18 cellular contexts compared by ENCODE assay signal in the genomic region with DNA sequence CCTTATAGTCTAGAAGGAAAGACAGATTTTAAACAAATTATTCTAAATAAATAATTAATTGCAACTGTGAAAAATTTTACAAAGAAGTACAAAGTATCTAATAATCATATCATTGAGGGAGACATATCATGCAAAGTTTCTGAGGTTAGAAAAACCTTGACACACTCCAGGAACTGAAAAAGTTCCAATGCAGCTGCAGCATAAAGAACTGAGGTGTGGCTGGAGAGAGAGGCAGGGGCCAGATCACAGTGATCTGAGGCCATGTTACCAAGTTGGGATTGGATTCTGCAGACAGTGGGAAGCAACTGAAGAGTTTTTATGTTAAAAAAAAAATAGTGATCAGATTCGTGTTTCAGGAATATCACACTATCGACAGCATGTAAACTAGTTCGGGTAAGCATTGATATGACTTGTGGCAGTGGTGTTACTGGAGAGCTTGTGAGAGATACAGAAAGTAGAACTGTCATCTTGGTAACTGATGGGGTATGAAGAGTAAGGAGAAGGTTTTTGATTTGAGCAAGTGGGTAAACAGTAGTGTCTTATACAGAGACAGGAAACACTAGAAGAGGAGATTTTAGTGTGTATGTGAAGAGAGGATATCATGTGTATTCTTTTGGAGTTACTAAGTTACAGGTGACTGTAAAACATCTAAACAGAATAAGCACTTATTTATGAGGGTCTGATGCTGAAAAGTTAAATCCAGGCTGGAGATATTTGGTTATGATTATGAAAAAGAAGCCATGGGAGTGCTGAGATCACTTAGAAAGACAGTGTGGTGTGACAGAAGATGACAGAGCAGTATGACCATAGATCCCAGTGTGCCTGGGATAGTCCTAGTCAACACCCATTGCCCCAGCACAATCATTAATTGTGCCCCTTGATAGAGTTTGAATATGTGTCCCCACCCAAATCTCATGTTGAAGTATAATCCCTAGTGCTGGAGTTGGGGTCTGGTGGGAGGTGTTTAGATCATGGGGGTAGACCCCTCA. TPM values are rescaled to one million over a fixed set of nuclear protein-coding genes. Genes with fewer than 3 reads are reported as not detected.
DNase-seq lines count a peak whose midpoint lies in the region; ATAC-seq lines count a peak whose summit lies in the region.
"Had no signal": no experiment of that assay in that cellular context is flagged by ENCODE, and none has a peak within 500 bp of the region (broad histone marks: within the 10 kb centered on the region; RNA-seq: fewer than 3 reads in every experiment).

No MANE protein-coding gene starts in this region.

- H2AK5ac ChIP-seq in mesendoderm (ENCODE audit: low read length): no peak overlapping the region

- no peak overlapping the region for H3K27ac Mint-ChIP-seq in activated naive CD4-positive, alpha-beta T cell treated with anti-CD3 and anti-CD28 coated beads for 36 hours
- H3K27ac Mint-ChIP-seq: dendritic cell treated with granulocyte-macrophage colony-stimulating factor and Interleukin-4, amounts not matched to agents 40 ng/mL and 50 ng/mL, for 4 days had no signal

- H3K4ac ChIP-seq in mesendoderm (ENCODE audit: low read depth, low read length): peak overlapping the region; percentile 16

- H3K4me3 Mint-ChIP-seq in activated naive CD4-positive, alpha-beta T cell treated with anti-CD3 and anti-CD28 coated beads for 36 hours: no peak overlapping the region
- H3K4me3 Mint-ChIP-seq: CD14-positive monocyte; dendritic cell treated with granulocyte-macrophage colony-stimulating factor and Interleukin-4, amounts not matched to agents 40 ng/mL and 50 ng/mL, for 4 days had no signal

- no peak overlapping the region for H3K4me3 ChIP-seq in mesendoderm (ENCODE audit: low read length)
- H3K4me3 ChIP-seq: esophagus squamous epithelium, lung, skin epidermis had no signal

- peak overlapping the region; percentile 5 for H3K18ac ChIP-seq in mesendoderm (ENCODE audit: low read length)

- no peak overlapping the region for H4K8ac ChIP-seq in mesendoderm (ENCODE audit: low read depth, low read length)

- H3K27ac ChIP-seq in mesendoderm (ENCODE audit: low read depth, low read length): no peak overlapping the region
- H3K27ac ChIP-seq: esophagus squamous epithelium, skin epidermis had no signal

- no peaks in the 10 kb centered on the region for H3K27me3 ChIP-seq in mesendoderm (ENCODE audit: insufficient read depth, low read length, poor library complexity)
- H3K27me3 ChIP-seq: esophagus squamous epithelium had no signal

- peaks cover 10% of the 10 kb centered on the region for H3K27me3 Mint-ChIP-seq in activated naive CD4-positive, alpha-beta T cell treated with anti-CD3 and anti-CD28 coated beads for 36 hours (ENCODE audit: low read depth)
- H3K27me3 Mint-ChIP-seq: dendritic cell treated with granulocyte-macrophage colony-stimulating factor and Interleukin-4, amounts not matched to agents 40 ng/mL and 50 ng/mL, for 4 days had no signal

- H3K79me2 ChIP-seq in mesendoderm (ENCODE audit: control insufficient read depth, insufficient read depth, low read length): no peaks in the 10 kb centered on the region

- WGBS in mesendoderm (ENCODE audit: extremely low coverage, insufficient coverage, low lambda C conversion rate): no CpG with 5 or more reads among the region's 3 CpGs

- H3K23ac ChIP-seq in mesendoderm (ENCODE audit: low read length): no peak overlapping the region

- CTCF ChIA-PET in activated naive CD4-positive, alpha-beta T cell treated with anti-CD3 and anti-CD28 coated beads for 36 hours (lab: Charles Lee): interaction anchor here (0.6 kb wide), 2 partner anchors 587 to 1897 kb away, joined by 3 read pairs; no protein-coding TSS in a partner anchor

- no peaks in the 10 kb centered on the region for H3K4me1 Mint-ChIP-seq in activated naive CD4-positive, alpha-beta T cell treated with anti-CD3 and anti-CD28 coated beads for 36 hours (ENCODE audit: low read depth)

- no peaks in the 10 kb centered on the region for H3K79me1 ChIP-seq in mesendoderm (ENCODE audit: low read length)

- no peak overlapping the region for H3K56ac ChIP-seq in mesendoderm (ENCODE audit: low read length)

- DNase-seq in mesendoderm (no peak), NCI-H82 (lab: John Stamatoyannopoulos, UW) (no peak), foreskin melanocyte (no peak)
- DNase-seq in activated naive CD4-positive, alpha-beta T cell treated with anti-CD3 and anti-CD28 coated beads for 36 hours: no peak
- DNase-seq: activated CD4-positive, alpha-beta T cell treated with anti-CD3 and anti-CD28 coated beads for 48 hours; anterior cingulate cortex; EL; esophagus squamous epithelium; NCI-H2227 treated with DMSO at 0.1 percent for 48 hours; nucleus accumbens had no signal

- H3K9ac ChIP-seq in mesendoderm (ENCODE audit: low read length): no peak overlapping the region

- ATAC-seq in GM18870 (IDR thresholded peaks at IDR 0.05; ENCODE audit: unreplicated experiment): peak; percentile 91
- peak; percentile 91 for ATAC-seq in GM21717 (IDR thresholded peaks at IDR 0.05; ENCODE audit: unreplicated experiment)
- ATAC-seq in HG03175 (IDR thresholded peaks at IDR 0.05; ENCODE audit: unreplicated experiment): peak; percentile 73
- no peak for ATAC-seq in HG03460 (IDR thresholded peaks at IDR 0.05; ENCODE audit: unreplicated experiment)

- H2BK5ac ChIP-seq in mesendoderm (ENCODE audit: low read length): no peak overlapping the region

- H2BK120ac ChIP-seq in mesendoderm (ENCODE audit: low read depth, low read length): peak overlapping the region; percentile 90

- H3K36me3 Mint-ChIP-seq in activated naive CD4-positive, alpha-beta T cell treated with anti-CD3 and anti-CD28 coated beads for 36 hours (ENCODE audit: low read depth): no peaks in the 10 kb centered on the region
- H3K36me3 Mint-ChIP-seq: CD14-positive monocyte had no signal

- no peaks in the 10 kb centered on the region for H3K9me3 Mint-ChIP-seq in activated naive CD4-positive, alpha-beta T cell treated with anti-CD3 and anti-CD28 coated beads for 36 hours
- H3K9me3 Mint-ChIP-seq: dendritic cell treated with granulocyte-macrophage colony-stimulating factor and Interleukin-4, amounts not matched to agents 40 ng/mL and 50 ng/mL, for 4 days had no signal

- H3K36me3 ChIP-seq in mesendoderm (ENCODE audit: control insufficient read depth, insufficient read depth, low read length): no peaks in the 10 kb centered on the region
- H3K36me3 ChIP-seq: esophagus squamous epithelium had no signal

- H2BK15ac ChIP-seq in mesendoderm (replicated peaks; ENCODE audit: low read depth): no peak overlapping the region

- H3K4me1 ChIP-seq in mesendoderm (ENCODE audit: control insufficient read depth, low read depth, low read length): no peaks in the 10 kb centered on the region
- H3K4me1 ChIP-seq: esophagus squamous epithelium had no signal

- intact Hi-C loops in activated naive CD4-positive, alpha-beta T cell treated with anti-CD3 and anti-CD28 coated beads for 36 hours (cut with micrococcal nuclease): no loop called here

- no peak overlapping the region for H4K5ac ChIP-seq in mesendoderm (ENCODE audit: low read length)

- no peak overlapping the region for H3K4me2 ChIP-seq in mesendoderm (ENCODE audit: low read length)

RNA-seq across cellular contexts. Expression of a gene that starts 15.6 kb away (rescaled TPM):
- 30.5 TPM for polyA plus RNA-seq in mesendoderm (2013, experiment 1 of 2)
- 33.4 TPM for polyA plus RNA-seq in mesendoderm (2013, experiment 2 of 2)
- total RNA-seq in activated naive CD4-positive, alpha-beta T cell treated with anti-CD3 and anti-CD28 coated beads for 36 hours: 10 to 100 TPM; 16.9 to 20.3 TPM
